Comparison of ENCODE assay signal across 1 cellular context in the genomic region with DNA sequence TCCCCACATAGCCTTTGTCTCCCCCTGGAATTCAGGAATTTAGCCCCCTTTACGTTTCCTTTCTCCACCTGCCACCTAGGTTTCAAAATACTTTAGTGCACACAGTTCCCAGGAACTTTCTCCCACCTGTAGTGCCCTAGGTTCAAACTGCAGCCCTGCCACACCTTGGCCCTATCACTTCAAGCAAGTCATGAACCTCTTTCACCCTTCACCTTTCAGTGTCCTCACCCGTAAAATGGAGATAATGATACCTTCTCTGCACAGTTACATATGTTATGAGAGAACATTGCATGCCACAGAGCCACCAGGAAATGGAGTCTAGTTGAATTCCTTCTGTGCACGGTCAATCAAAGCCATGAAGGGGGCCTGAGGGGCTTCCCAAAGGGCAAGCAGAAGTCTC.
TF ChIP-seq lines count a peak whose summit lies in the region.

No MANE protein-coding gene starts in this region.

TF ChIP-seq in A549, 52 proteins besides CTCF, POLR2A, EP300 and RAD21 (continued from another document):
- TF ChIP-seq, protein P1, sequence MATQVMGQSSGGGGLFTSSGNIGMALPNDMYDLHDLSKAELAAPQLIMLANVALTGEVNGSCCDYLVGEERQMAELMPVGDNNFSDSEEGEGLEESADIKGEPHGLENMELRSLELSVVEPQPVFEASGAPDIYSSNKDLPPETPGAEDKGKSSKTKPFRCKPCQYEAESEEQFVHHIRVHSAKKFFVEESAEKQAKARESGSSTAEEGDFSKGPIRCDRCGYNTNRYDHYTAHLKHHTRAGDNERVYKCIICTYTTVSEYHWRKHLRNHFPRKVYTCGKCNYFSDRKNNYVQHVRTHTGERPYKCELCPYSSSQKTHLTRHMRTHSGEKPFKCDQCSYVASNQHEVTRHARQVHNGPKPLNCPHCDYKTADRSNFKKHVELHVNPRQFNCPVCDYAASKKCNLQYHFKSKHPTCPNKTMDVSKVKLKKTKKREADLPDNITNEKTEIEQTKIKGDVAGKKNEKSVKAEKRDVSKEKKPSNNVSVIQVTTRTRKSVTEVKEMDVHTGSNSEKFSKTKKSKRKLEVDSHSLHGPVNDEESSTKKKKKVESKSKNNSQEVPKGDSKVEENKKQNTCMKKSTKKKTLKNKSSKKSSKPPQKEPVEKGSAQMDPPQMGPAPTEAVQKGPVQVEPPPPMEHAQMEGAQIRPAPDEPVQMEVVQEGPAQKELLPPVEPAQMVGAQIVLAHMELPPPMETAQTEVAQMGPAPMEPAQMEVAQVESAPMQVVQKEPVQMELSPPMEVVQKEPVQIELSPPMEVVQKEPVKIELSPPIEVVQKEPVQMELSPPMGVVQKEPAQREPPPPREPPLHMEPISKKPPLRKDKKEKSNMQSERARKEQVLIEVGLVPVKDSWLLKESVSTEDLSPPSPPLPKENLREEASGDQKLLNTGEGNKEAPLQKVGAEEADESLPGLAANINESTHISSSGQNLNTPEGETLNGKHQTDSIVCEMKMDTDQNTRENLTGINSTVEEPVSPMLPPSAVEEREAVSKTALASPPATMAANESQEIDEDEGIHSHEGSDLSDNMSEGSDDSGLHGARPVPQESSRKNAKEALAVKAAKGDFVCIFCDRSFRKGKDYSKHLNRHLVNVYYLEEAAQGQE (IDR thresholded peaks at IDR 0.05): no peak
- TF ChIP-seq HEYL (CRISPR knock-in tag; IDR thresholded peaks at IDR 0.05): no peak
- TF ChIP-seq ZSCAN20 (CRISPR knock-in tag; IDR thresholded peaks at IDR 0.05): no peak
